25 cellular contexts compared by ENCODE assay signal in the genomic region with DNA sequence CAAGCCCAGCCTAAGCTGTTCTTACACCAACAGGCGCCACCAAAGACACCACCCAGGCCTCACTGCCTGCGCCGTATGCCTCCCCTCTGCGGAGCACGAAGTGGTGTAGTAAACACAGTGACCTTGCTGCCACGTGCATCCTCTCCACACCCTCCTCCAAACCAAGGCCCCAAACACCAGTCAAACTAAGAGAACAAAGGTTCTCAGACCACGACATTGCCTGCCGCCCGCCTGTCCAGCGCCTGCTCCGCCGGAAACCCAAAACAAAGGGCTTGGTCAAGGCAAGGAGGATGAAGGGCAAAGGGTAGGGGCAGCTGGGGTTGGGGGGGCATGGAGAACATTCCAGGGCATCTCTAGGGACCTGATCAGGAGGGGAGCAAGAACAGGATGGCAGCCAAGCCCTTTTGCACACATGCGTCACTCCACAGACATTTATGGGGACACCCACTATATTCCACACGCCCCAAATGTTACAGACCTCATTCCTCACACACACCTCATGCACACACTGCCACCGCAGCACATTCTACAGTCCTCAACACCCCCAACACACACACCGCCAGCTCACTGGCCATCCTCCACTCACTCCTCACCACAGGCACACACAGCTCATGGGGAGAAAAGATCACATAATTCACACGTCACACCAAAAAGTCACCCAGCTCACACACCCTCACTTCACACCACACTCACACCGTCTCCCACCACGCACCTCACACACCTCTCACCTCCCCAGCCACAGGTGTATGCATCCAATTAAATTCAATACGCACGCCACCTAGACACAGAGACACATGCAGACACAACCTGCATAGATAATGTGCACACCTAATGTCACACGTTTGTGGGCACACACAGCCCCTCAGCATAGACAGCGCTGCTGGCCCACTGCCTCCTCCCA. TPM values are rescaled to one million over a fixed set of nuclear protein-coding genes. Genes with fewer than 3 reads are reported as not detected.
DNase-seq lines count a peak whose midpoint lies in the region; ATAC-seq and TF ChIP-seq lines count a peak whose summit lies in the region.
"Had no signal": no experiment of that assay in that cellular context is flagged by ENCODE, and none has a peak within 500 bp of the region (broad histone marks: within the 10 kb centered on the region; RNA-seq: fewer than 3 reads in every experiment).

No MANE protein-coding gene starts in this region.

- no peaks in the 10 kb centered on the region for H3K9me3 ChIP-seq in vagina
- H3K9me3 ChIP-seq: prostate gland had no signal

- TF ChIP-seq POLR2A in vagina (IDR thresholded peaks at IDR 0.05): no peak

- H3K4me3 ChIP-seq in rectal smooth muscle tissue (ENCODE audit: low read length): peak overlapping the region; percentile 70
- peak overlapping the region; percentile 57 to 59 for H3K4me3 ChIP-seq in vagina

- peaks cover 3% of the 10 kb centered on the region for H3K4me1 ChIP-seq in rectal smooth muscle tissue (ENCODE audit: control insufficient read depth, insufficient read depth, low read length)
- H3K4me1 ChIP-seq in vagina: peaks cover 16% of the 10 kb centered on the region
- H3K4me1 ChIP-seq: foreskin keratinocyte, prostate gland had no signal

- DNase-seq in dermis blood vessel endothelial cell (peak; percentile 50), left ventricle myocardium superior (peak; percentile 50), vagina (ENCODE audit: extremely low spot score in 2 of 2) (no peak), GF-D8 (lab: John Stamatoyannopoulos, UW) (no peak), NCI-H2196 treated with DMSO at 0.1 percent for 48 hours (lab: John Stamatoyannopoulos, UW; ENCODE audit: unreplicated experiment) (no peak)
- DNase-seq: activated CD4-positive, alpha-beta T cell treated with anti-CD3 and anti-CD28 coated beads, Interleukin-2, amount 10 ng/mL, durations not matched to agents 7 days and 5 days; activated naive CD8-positive, alpha-beta T cell treated with anti-CD3 and anti-CD28 coated beads, Interleukin-2, amount 10 ng/mL, durations not matched to agents 7 days and 5 days; brain microvascular endothelial cell; CD8-positive, alpha-beta T cell; DMS153; foreskin keratinocyte; GDM1; HFFc6; kidney glomerular epithelial cell; midbrain; NCI-H1694; NCI-H2227 treated with DMSO at 0.1 percent for 48 hours; NCI-H82; OCI-M1; SHP77 treated with DMSO at 0.1 percent for 48 hours; stimulated activated CD8-positive, alpha-beta memory T cell treated with anti-CD3 and anti-CD28 coated beads, Interleukin-4, amount 100 ng/mL, for 48 hours; substantia nigra had no signal

- TF ChIP-seq CTCF in vagina (IDR thresholded peaks at IDR 0.05): no peak

- peak; percentile 7 for ATAC-seq in left ventricle myocardium superior
- ATAC-seq in HG02571 (IDR thresholded peaks at IDR 0.05; ENCODE audit: unreplicated experiment): no peak
- ATAC-seq: CD8-positive, alpha-beta T cell; foreskin keratinocyte had no signal

- no peak overlapping the region for H3K9ac ChIP-seq in rectal smooth muscle tissue (ENCODE audit: low read length)

- intact Hi-C loops in left ventricle myocardium superior (cut with micrococcal nuclease): loop anchor here (5.0 kb wide), 1 partner anchor 52 kb away; no protein-coding TSS in a partner anchor
- intact Hi-C loops in vagina (cut with DNase I): loop anchor here (5.0 kb wide), 1 partner anchor 157 kb away; no protein-coding TSS in a partner anchor

- peaks cover 2% of the 10 kb centered on the region for H3K27me3 ChIP-seq in rectal smooth muscle tissue (ENCODE audit: control insufficient read depth, insufficient read depth, low read length)
- no peaks in the 10 kb centered on the region for H3K27me3 ChIP-seq in vagina

- H3K36me3 ChIP-seq in rectal smooth muscle tissue (ENCODE audit: control insufficient read depth, insufficient read depth, low read length) (no peaks in the 10 kb centered on the region), vagina (no peaks in the 10 kb centered on the region)
- H3K36me3 ChIP-seq: brain microvascular endothelial cell, prostate gland had no signal

- H3K27ac ChIP-seq in rectal smooth muscle tissue (ENCODE audit: low read depth, low read length) (no peak overlapping the region), vagina (no peak overlapping the region)
- H3K27ac ChIP-seq: brain microvascular endothelial cell, foreskin keratinocyte, prostate gland had no signal

RNA-seq across cellular contexts. Expression of a gene that starts 34.5 kb away (rescaled TPM):
- total RNA-seq in dermis blood vessel endothelial cell (351 and 380 TPM in 2 replicates), left ventricle myocardium superior (30.0 TPM), vagina (57.0 TPM)

Comparison
In these comparisons a context has a peak if more than half of its experiments do, and no peak if none do; other contexts are left out.
1. DNase-seq: peak in dermis blood vessel endothelial cell (single experiment) and left ventricle myocardium superior (single experiment); none in vagina (0 of 2), GF-D8 (single experiment) and NCI-H2196 treated with DMSO at 0.1 percent for 48 hours (single experiment).